15 cellular contexts compared by ENCODE assay signal in genomic region chr10:84214046-84214572, GRCh38. TPM values are rescaled to one million over a fixed set of nuclear protein-coding genes. Genes with fewer than 3 reads are reported as not detected.
DNase-seq lines count a peak whose midpoint lies in the region; ATAC-seq and TF ChIP-seq lines count a peak whose summit lies in the region.
"Had no signal": no experiment of that assay in that cellular context is flagged by ENCODE, and none has a peak within 500 bp of the region (broad histone marks: within the 10 kb centered on the region; RNA-seq: fewer than 3 reads in every experiment).

No MANE protein-coding gene starts in this region.

- no peak overlapping the region for H3K27ac Mint-ChIP-seq in endodermal cell
- H3K27ac Mint-ChIP-seq: nephron had no signal

- H3K4me1 ChIP-seq in ovary (ENCODE audit: insufficient read depth) (no peaks in the 10 kb centered on the region), endodermal cell (ENCODE audit: control insufficient read depth, insufficient read depth, low read length) (no peaks in the 10 kb centered on the region)
- H3K4me1 ChIP-seq: BLaER1 treated with 17β-estradiol and CSF1 and Interleukin-3, amounts not matched to agents 10 nM and 100 nM; sigmoid colon had no signal

- H3K9me3 Mint-ChIP-seq in endodermal cell, result no peaks in the 10 kb centered on the region
- H3K9me3 Mint-ChIP-seq: nephron had no signal

- TF ChIP-seq CTCF in ovary (IDR thresholded peaks at IDR 0.05), result no peak
- no peak for TF ChIP-seq CTCF in endodermal cell (conservative IDR thresholded peaks at IDR 0.05)

- 60 to 81% (median 60%) methylated on average over 25 of the region's 25 CpGs for WGBS in ovary, 3 donors
- WGBS in endodermal cell (ENCODE audit: insufficient coverage in 1 of 2, insufficient read length in 1 of 2), 2 experiments, result 94 to 98% methylated on average over 16 to 25 of the region's 25 CpGs

- no peaks in the 10 kb centered on the region for H3K27me3 ChIP-seq in ovary
- no peaks in the 10 kb centered on the region for H3K27me3 ChIP-seq in endodermal cell (ENCODE audit: control insufficient read depth, insufficient read depth, low read length, poor library complexity, severe bottlenecking)
- H3K27me3 ChIP-seq: BLaER1 treated with 17β-estradiol and CSF1 and Interleukin-3, amounts not matched to agents 10 nM and 100 nM; sigmoid colon had no signal

- TF ChIP-seq POLR2A in ovary (IDR thresholded peaks at IDR 0.05), result no peak

- H3K27me3 Mint-ChIP-seq in endodermal cell (ENCODE audit: insufficient read depth), result no peaks in the 10 kb centered on the region

- DNase-seq in COLO668 (lab: John Stamatoyannopoulos, UW; ENCODE audit: unreplicated experiment) (peak; percentile 0), left colon (no peak), ovary (no peak), endodermal cell (no peak)
- DNase-seq: left cardiac atrium, NCI-H226, sigmoid colon had no signal

- TF ChIP-seq EP300 in ovary (IDR thresholded peaks at IDR 0.05), result no peak

- ATAC-seq in GM19035 (IDR thresholded peaks at IDR 0.05; ENCODE audit: unreplicated experiment), result peak; percentile 29
- ATAC-seq in HG03521 (IDR thresholded peaks at IDR 0.05; ENCODE audit: unreplicated experiment), result peak; percentile 9
- ATAC-seq in left colon, result peak; percentile 15
- ATAC-seq in HG02938 (IDR thresholded peaks at IDR 0.05; ENCODE audit: unreplicated experiment), result no peak
- no peak for ATAC-seq in GM18858 (IDR thresholded peaks at IDR 0.05; ENCODE audit: unreplicated experiment)

- H3K4me3 Mint-ChIP-seq in endodermal cell, result no peak overlapping the region
- H3K4me3 Mint-ChIP-seq: nephron had no signal

- no peak overlapping the region for H3K9ac ChIP-seq in endodermal cell (ENCODE audit: extremely low read depth, low read length, poor library complexity, severe bottlenecking)
- H3K9ac ChIP-seq: BLaER1 treated with 17β-estradiol and CSF1 and Interleukin-3, amounts not matched to agents 10 nM and 100 nM had no signal

- H3K27ac ChIP-seq in ovary (no peak overlapping the region), endodermal cell (ENCODE audit: low read depth, low read length) (no peak overlapping the region)
- H3K27ac ChIP-seq: BLaER1 treated with 17β-estradiol and CSF1 and Interleukin-3, amounts not matched to agents 10 nM and 100 nM; sigmoid colon had no signal

- no peaks in the 10 kb centered on the region for H3K36me3 ChIP-seq in ovary
- no peaks in the 10 kb centered on the region for H3K36me3 ChIP-seq in endodermal cell (ENCODE audit: control insufficient read depth, insufficient read depth, low read length)
- H3K36me3 ChIP-seq: BLaER1 treated with 17β-estradiol and CSF1 and Interleukin-3, amounts not matched to agents 10 nM and 100 nM; sigmoid colon had no signal

- intact Hi-C loops in left colon (cut with DNase I, micrococcal nuclease), result no loop called here
- intact Hi-C loops in ovary (cut with DNase I), result no loop called here

- no peaks in the 10 kb centered on the region for H3K4me1 Mint-ChIP-seq in endodermal cell
- H3K4me1 Mint-ChIP-seq: nephron had no signal

- H3K36me3 Mint-ChIP-seq in endodermal cell (ENCODE audit: low read depth), result no peaks in the 10 kb centered on the region

- H3K9me3 ChIP-seq in ovary (no peaks in the 10 kb centered on the region), endodermal cell (ENCODE audit: control insufficient read depth, low read length) (no peaks in the 10 kb centered on the region)
- H3K9me3 ChIP-seq: sigmoid colon had no signal

- no peak overlapping the region for H3K4me3 ChIP-seq in ovary
- no peak overlapping the region for H3K4me3 ChIP-seq in endodermal cell (ENCODE audit: low read length)
- H3K4me3 ChIP-seq: BLaER1 treated with 17β-estradiol and CSF1 and Interleukin-3, amounts not matched to agents 10 nM and 100 nM; sigmoid colon had no signal

RNA-seq across cellular contexts. Expression of gene LRIT2, which starts 11.2 kb away (rescaled TPM):
- total RNA-seq in left colon (not detected), ovary (not detected), endodermal cell (not detected)
- polyA plus RNA-seq in ovary, result not detected
- not detected for polyA plus RNA-seq in endodermal cell (2013, experiment 1 of 2)
- polyA plus RNA-seq in endodermal cell (2013, experiment 2 of 2), result not detected
- total RNA-seq: epithelial cell of proximal tubule, G401, sigmoid colon had no signal

RNA-seq across cellular contexts. Expression of gene CDHR1, which starts 19.8 kb away (rescaled TPM):
- total RNA-seq in left colon (100 to 1,000 TPM in 1 of 2 donors, 10 to 100 TPM in 1; 63.7 to 127 TPM), ovary (1 to 10 TPM in 1 of 7 donors, under 1 TPM in 6; 0.08 to 2.2 (median 0.69) TPM), endodermal cell (1 to 10 TPM in 1 of 2 donors, under 1 TPM in 1; 0.77 to 4.1 TPM)
- 1 to 10 TPM in 1 of 2 donors, under 1 TPM in 1; 0.17 to 2.1 TPM for polyA plus RNA-seq in ovary
- polyA plus RNA-seq in endodermal cell (2013, experiment 1 of 2), result 1.7 TPM
- polyA plus RNA-seq in endodermal cell (2013, experiment 2 of 2), result 1.8 TPM
- total RNA-seq: G401 had no signal

RNA-seq across cellular contexts. Expression of gene LRIT1, which starts 27.2 kb away (rescaled TPM):
- not detected for total RNA-seq in left colon
- total RNA-seq in ovary, result not detected
- not detected for polyA plus RNA-seq in ovary
- total RNA-seq in endodermal cell, result under 1 TPM in 1 of 2 donors, not detected in 1; 0.11 TPM
- polyA plus RNA-seq in endodermal cell (2013, experiment 1 of 2), result not detected
- polyA plus RNA-seq in endodermal cell (2013, experiment 2 of 2), result not detected
- total RNA-seq: epithelial cell of proximal tubule, G401, left cardiac atrium, sigmoid colon had no signal
- polyA plus RNA-seq: sigmoid colon had no signal

RNA-seq across cellular contexts. Expression of gene RGR, which starts 30.7 kb away (rescaled TPM):
- total RNA-seq in left colon, result under 1 TPM in 1 of 2 donors, not detected in 1; 0.39 TPM
- not detected for total RNA-seq in ovary
- polyA plus RNA-seq in ovary, result not detected
- not detected for total RNA-seq in endodermal cell
- 0.46 TPM for polyA plus RNA-seq in endodermal cell (2013, experiment 1 of 2)
- not detected for polyA plus RNA-seq in endodermal cell (2013, experiment 2 of 2)
- total RNA-seq: epithelial cell of proximal tubule, G401 had no signal
- polyA plus RNA-seq: sigmoid colon had no signal

RNA-seq across cellular contexts. Expression of gene GPR15LG, which starts 40.5 kb away (rescaled TPM):
- total RNA-seq in left colon (100 to 1,000 TPM; 402 to 621 TPM), ovary (1 to 10 TPM in 1 of 7 donors, under 1 TPM in 1, not detected in 5; 0.31 to 3.6 TPM), endodermal cell (not detected)
- not detected for polyA plus RNA-seq in ovary
- polyA plus RNA-seq in endodermal cell (2013, experiment 1 of 2), result not detected
- not detected for polyA plus RNA-seq in endodermal cell (2013, experiment 2 of 2)
- total RNA-seq: epithelial cell of proximal tubule, G401, left cardiac atrium, sigmoid colon had no signal

Comparison
In these comparisons a context has a peak if more than half of its experiments do, and no peak if none do; other contexts are left out.
1. ATAC-seq: peak in GM19035 (single experiment), HG03521 (single experiment) and left colon (single experiment); none in HG02938 (single experiment) and GM18858 (single experiment).
2. RNA of gene CDHR1, which starts 19.8 kb away (total RNA-seq): 63.7 to 127 TPM in left colon; 0.77 to 4.1 TPM in endodermal cell and 0.08 to 2.2 TPM in ovary; every median in the first group is over 10 times any median in the second.